Comparison of ENCODE assay signal across 7 cellular contexts in genomic region chr15:66946578-66947164, GRCh38.
DNase-seq lines count a peak whose midpoint lies in the region; ATAC-seq, FAIRE-seq and TF ChIP-seq lines count a peak whose summit lies in the region.

No MANE protein-coding gene starts in this region.

- no peak for TF ChIP-seq EP300 in K562 (IDR thresholded peaks at IDR 0.05; ENCODE audit: low read length)

- no peak overlapping the region for H3K4me2 ChIP-seq in K562 (ENCODE audit: insufficient read depth, low read length)

- no peaks in the 10 kb centered on the region for H3K9me1 ChIP-seq in K562 (ENCODE audit: control insufficient read depth, insufficient read depth, low read length)

- no peak for TF ChIP-seq POLR2A in K562 (conservative IDR thresholded peaks at IDR 0.05)

- POLR2A ChIA-PET in K562 (lab: Yijun Ruan, JAX), result interaction anchor here (0.6 to 1.0 kb wide), 6 partner anchors 10 to 1500 kb away, joined by 3 read pairs; no protein-coding TSS in a partner anchor

- 18% methylated on average over 12 of the region's 12 CpGs for WGBS in K562 (ENCODE audit: insufficient coverage, low coverage, missing lambda C conversion rate)

- peak; percentile 74 for FAIRE-seq in TTC549 (lab: Jason Lieb, UNC)
- FAIRE-seq in K562 (lab: Jason Lieb, UNC), result peak; percentile 98

- no peaks in the 10 kb centered on the region for H3K79me2 ChIP-seq in K562 (ENCODE audit: control insufficient read depth, insufficient read depth, low read length)

- H3K27ac ChIP-seq in K562 (ENCODE audit: extremely low read depth, low read depth, low read length), result no peak overlapping the region

- TF ChIP-seq CTCF in GM12875 (IDR thresholded peaks at IDR 0.05; ENCODE audit: borderline replicate concordance, insufficient read depth, low read depth, low read length) (peak; percentile 79), K562 (IDR thresholded peaks at IDR 0.05 in 2 of 3, conservative IDR thresholded peaks at IDR 0.05 in 1 of 3; ENCODE audit: insufficient read depth in 2 of 3, low read depth in 1 of 3, low read length in 3 of 3) (peak; percentile 89 to 95 (median 93))

- TF ChIP-seq RAD21 in K562 (CRISPR knock-in tag; conservative IDR thresholded peaks at IDR 0.05 in 1 of 2, IDR thresholded peaks at IDR 0.05 in 1 of 2), result peak; percentile 94 to 98

- peak; percentile 89 for ATAC-seq in K562
- ATAC-seq in GM18909 (IDR thresholded peaks at IDR 0.05; ENCODE audit: poor library complexity, unreplicated experiment), result no peak

- peaks cover 0 to 9% of the 10 kb centered on the region in 2 experiments; a peak in 1 of 5 replicates for H3K4me1 ChIP-seq in K562 (replicated peaks in 1 of 2; ENCODE audit: control insufficient read depth in 2 of 2, insufficient read depth in 2 of 2, low read length in 2 of 2)

- H4K20me1 ChIP-seq in K562 (replicated peaks; ENCODE audit: control insufficient read depth, insufficient read depth, low read length), result no peaks in the 10 kb centered on the region

- H3K27me3 ChIP-seq in K562 (ENCODE audit: control insufficient read depth in 2 of 2, insufficient read depth in 2 of 2, low read length in 2 of 2), result peaks cover 0 to 9% of the 10 kb centered on the region in 2 experiments; a peak in 1 of 5 replicates

- intact Hi-C loops in K562 (cut with micrococcal nuclease), result loop anchor here (1.0 to 5.0 kb wide), 3 partner anchors 357 to 886 kb away; no protein-coding TSS in a partner anchor

- no TSS peak for BruUV-seq in K562 (replicated peaks; lab: Mats Ljungman, UMichigan)

- H3K4me3 ChIP-seq in GM12875 (ENCODE audit: low read depth, low read length) (no peak overlapping the region), K562 (no peak overlapping the region)

- in situ Hi-C loops in K562 (cut with MboI), result loop anchor here (5.0 to 10.0 kb wide), 2 partner anchors 356 to 478 kb away; no protein-coding TSS in a partner anchor

- H3K36me3 ChIP-seq in K562 (ENCODE audit: control insufficient read depth, insufficient read depth, low read length), result no peaks in the 10 kb centered on the region

- DNase-seq in NCI-H1417 treated with DMSO at 0.1 percent for 48 hours (lab: John Stamatoyannopoulos, UW), result peak; percentile 25
- peak; percentile 77 to 85 (median 81) for DNase-seq in K562 (ENCODE audit: extremely low read depth in 1 of 4, low spot score in 3 of 4)
- DNase-seq in iPS-NIHi7 (ENCODE audit: extremely low spot score), result peak; percentile 87
- peak; percentile 31 to 66 for DNase-seq in stimulated activated CD4-positive, alpha-beta T cell treated with anti-CD3 and anti-CD28 coated beads, Interleukin-15, amount 100 ng/mL, for 48 hours (ENCODE audit: low read depth in 2 of 2)

- H3K9me3 ChIP-seq in K562 (replicated peaks; ENCODE audit: control insufficient read depth, insufficient read depth, low read depth, low read length), result no peaks in the 10 kb centered on the region

- CTCF ChIA-PET in K562 (lab: Yijun Ruan, JAX; ENCODE audit: low intra/inter-chr PET ratio), result interaction anchor here (0.6 to 2.9 kb wide), 7 partner anchors 43 to 888 kb away, joined by 3 to 50 read pairs (median 3); no protein-coding TSS in a partner anchor

- no peak overlapping the region for H2AFZ ChIP-seq in K562 (ENCODE audit: low read depth, low read length)

- H3K9ac ChIP-seq in K562 (ENCODE audit: insufficient read depth in 1 of 2, low read depth in 2 of 2, low read length in 2 of 2), result peak overlapping the region in 1 of 2 experiments; percentile 33; a peak in 1 of 4 replicates

TF ChIP-seq in K562, 482 proteins besides CTCF, POLR2A, EP300 and RAD21 (continues in another document):
- TF ChIP-seq NCOA4 (IDR thresholded peaks at IDR 0.05; ENCODE audit: partially characterized antibody) (no peak), NR4A1 (CRISPR knock-in tag; IDR thresholded peaks at IDR 0.05) (no peak), NR4A1 (tag; IDR thresholded peaks at IDR 0.05) (no peak), ZBTB43 (CRISPR knock-in tag; IDR thresholded peaks at IDR 0.05) (no peak), RB1 (IDR thresholded peaks at IDR 0.05; ENCODE audit: low read depth) (peak; percentile 43; the same call in 1 of the 2 replicates), TFAP4 (CRISPR knock-in tag; IDR thresholded peaks at IDR 0.05; ENCODE audit: borderline replicate concordance) (peak; percentile 59), ZNF133 (CRISPR knock-in tag; IDR thresholded peaks at IDR 0.05) (no peak), ZNF384 (IDR thresholded peaks at IDR 0.05; ENCODE audit: low read depth, low read length) (peak; percentile 40; the same call in 1 of the 2 replicates), ZNF316 (IDR thresholded peaks at IDR 0.05) (peak; percentile 63; the same call in 1 of the 2 replicates), GTF2E2 (tag; IDR thresholded peaks at IDR 0.05) (no peak), ZNF766 (CRISPR knock-in tag; conservative IDR thresholded peaks at IDR 0.05) (no peak), ARID1B (IDR thresholded peaks at IDR 0.05) (no peak), CC2D1A (IDR thresholded peaks at IDR 0.05) (peak; percentile 62; the same call in 1 of the 2 replicates), ZNF143 (CRISPR knock-in tag; IDR thresholded peaks at IDR 0.05) (no peak), SRSF1 (IDR thresholded peaks at IDR 0.05; ENCODE audit: low read depth, low read length) (no peak), FOXP4 (CRISPR knock-in tag; IDR thresholded peaks at IDR 0.05; ENCODE audit: borderline replicate concordance) (no peak), ARID2 (IDR thresholded peaks at IDR 0.05) (peak; percentile 79), COPS2 (conservative IDR thresholded peaks at IDR 0.05) (no peak), MYNN (IDR thresholded peaks at IDR 0.05) (no peak), MYNN (CRISPR knock-in tag; IDR thresholded peaks at IDR 0.05) (no peak), GTF2A2 (tag; IDR thresholded peaks at IDR 0.05) (no peak), ATF4 (CRISPR knock-in tag; IDR thresholded peaks at IDR 0.05) (no peak), NR3C1 (CRISPR knock-in tag; IDR thresholded peaks at IDR 0.05) (no peak), STAG1 (CRISPR knock-in tag; IDR thresholded peaks at IDR 0.05; ENCODE audit: borderline replicate concordance) (peak; percentile 96), MLX (CRISPR knock-in tag; conservative IDR thresholded peaks at IDR 0.05) (no peak), CTBP1 (IDR thresholded peaks at IDR 0.05; ENCODE audit: borderline replicate concordance) (peak; percentile 27; the same call in 1 of the 2 replicates), MIER1 (IDR thresholded peaks at IDR 0.05; ENCODE audit: low read depth) (no peak), HOXB6 (CRISPR knock-in tag; IDR thresholded peaks at IDR 0.05; ENCODE audit: borderline replicate concordance) (no peak), PHF8 (IDR thresholded peaks at IDR 0.05; ENCODE audit: borderline replicate concordance, low read length) (no peak), MAZ (CRISPR knock-in tag; conservative IDR thresholded peaks at IDR 0.05 in 1 of 2, IDR thresholded peaks at IDR 0.05 in 1 of 2) (peak in 1 of 2 experiments; percentile 68; a peak in 2 of 4 replicates), OTX1 (CRISPR knock-in tag; IDR thresholded peaks at IDR 0.05) (no peak)

Comparison
In these comparisons a context has a peak if more than half of its experiments do, and no peak if none do; other contexts are left out.
1. DNase-seq: peak in every context shown above with its lines; median percentile 87 in iPS-NIHi7; 81 in K562; 48 in stimulated activated CD4-positive, alpha-beta T cell treated with anti-CD3 and anti-CD28 coated beads, Interleukin-15, amount 100 ng/mL, for 48 hours; 25 in NCI-H1417 treated with DMSO at 0.1 percent for 48 hours.